ENCODE assay signal across 10 cellular contexts in genomic region chr18:12679183-12679786, GRCh38. TPM values are rescaled to one million over a fixed set of nuclear protein-coding genes. Genes with fewer than 3 reads are reported as not detected.
DNase-seq lines count a peak whose midpoint lies in the region; ATAC-seq and FAIRE-seq lines count a peak whose summit lies in the region.
"Had no signal": no experiment of that assay in that cellular context is flagged by ENCODE, and none has a peak within 500 bp of the region (broad histone marks: within the 10 kb centered on the region; RNA-seq: fewer than 3 reads in every experiment).

No MANE protein-coding gene starts in this region.

- peak overlapping the region in 1 of 2 donors; percentile 31 for H3K4me3 ChIP-seq in mucosa of rectum (ENCODE audit: low read length in 2 of 2)

- in situ Hi-C loops in ACHN (cut with HindIII; ENCODE audit: low pct_ligation_motif_present, low pct_unique_long_range_greater_than_20kb, low sequenced_read_pairs), result no loop called here

- peaks cover 11 to 14% of the 10 kb centered on the region in 2 donors for H3K36me3 ChIP-seq in mucosa of rectum (ENCODE audit: control insufficient read depth in 2 of 2, insufficient read depth in 2 of 2, low read length in 2 of 2)

- H3K27me3 ChIP-seq in mucosa of rectum (ENCODE audit: control insufficient read depth in 2 of 2, insufficient read depth in 2 of 2, low read length in 2 of 2), result no peaks in the 10 kb centered on the region

- H3K9ac ChIP-seq in mucosa of rectum (ENCODE audit: low read depth in 1 of 2, low read length in 2 of 2), result peak overlapping the region in 1 of 2 donors; percentile 24
- H3K9ac ChIP-seq: KMS-11 had no signal

- peak overlapping the region; percentile 59 to 61 for H3K27ac ChIP-seq in mucosa of rectum (ENCODE audit: low read depth in 2 of 2, low read length in 2 of 2)
- H3K27ac ChIP-seq: KMS-11 had no signal

- H3K9me3 ChIP-seq in mucosa of rectum (ENCODE audit: control insufficient read depth in 2 of 2, low read length in 2 of 2), result no peaks in the 10 kb centered on the region

- ATAC-seq in GM21717 (IDR thresholded peaks at IDR 0.05; ENCODE audit: unreplicated experiment), result no peak
- no peak for ATAC-seq in GM21447 (IDR thresholded peaks at IDR 0.05; ENCODE audit: unreplicated experiment)

- no peaks in the 10 kb centered on the region for H3K4me1 ChIP-seq in mucosa of rectum (ENCODE audit: control insufficient read depth in 2 of 2, insufficient read depth in 2 of 2, low read length in 2 of 2)

- DNase-seq in ACHN (peak; percentile 52), NCI-H2227 (lab: John Stamatoyannopoulos, UW; ENCODE audit: unreplicated experiment) (peak; percentile 52), dedifferentiated amniotic fluid mesenchymal stem cell (ENCODE audit: extremely low spot score) (peak; percentile 34), frontal cortex (ENCODE audit: low spot score in 2 of 2) (no peak), midbrain (lab: John Stamatoyannopoulos, UW) (no peak)

- no peak for FAIRE-seq in frontal cortex (lab: Jason Lieb, UNC)
- FAIRE-seq: G401.6 had no signal

RNA-seq across cellular contexts. Expression of gene SPIRE1, which starts 21.4 kb away (rescaled TPM):
- 104 TPM for total RNA-seq in frontal cortex

RNA-seq across cellular contexts. Expression of gene CEP76, which starts 23.2 kb away (rescaled TPM):
- total RNA-seq in frontal cortex, result 24.5 TPM

RNA-seq across cellular contexts. Expression of gene PSMG2, which starts 23.6 kb away (rescaled TPM):
- 67.7 TPM for total RNA-seq in frontal cortex

Comparison
In these comparisons a context has a peak if more than half of its experiments do, and no peak if none do; other contexts are left out.
1. DNase-seq: peak in ACHN (single experiment), NCI-H2227 (single experiment) and dedifferentiated amniotic fluid mesenchymal stem cell (single experiment); none in frontal cortex (0 of 2) and midbrain (single experiment).